In the genomic region with DNA sequence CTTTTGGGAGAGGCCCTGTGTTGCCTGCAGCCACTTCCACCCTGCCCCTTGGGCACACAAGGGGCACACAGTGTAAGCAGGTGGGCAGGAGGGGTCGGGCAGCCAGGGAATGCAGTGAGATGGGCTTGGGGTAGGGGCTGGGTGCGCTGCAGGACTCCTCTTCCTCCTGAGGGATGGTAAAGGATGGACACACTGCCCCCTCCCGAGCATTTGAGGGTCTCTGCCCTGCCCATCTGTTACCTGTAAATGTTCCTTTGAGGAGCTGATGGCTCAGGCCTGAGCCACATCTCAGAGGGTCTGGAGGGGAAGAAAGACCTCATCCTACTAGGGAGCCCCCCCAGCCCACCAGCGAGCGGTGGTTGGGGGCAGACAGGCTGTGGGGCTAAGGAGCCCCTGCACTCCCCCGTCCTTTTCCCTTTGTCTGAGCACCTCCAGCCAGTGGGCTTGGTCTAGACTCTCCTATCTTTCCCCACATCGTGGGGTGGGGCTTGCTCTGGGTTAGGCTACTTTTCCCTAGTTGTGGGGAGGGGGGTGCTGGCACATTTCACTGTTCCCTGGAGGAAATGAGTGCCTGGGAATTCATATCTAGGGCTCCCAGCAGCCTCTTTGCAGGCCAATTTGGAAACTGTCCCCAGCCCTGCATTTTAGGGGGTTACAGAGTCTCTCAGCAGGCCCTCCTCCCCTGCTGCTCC, we compare ENCODE assay signal across 8 cellular contexts. TPM values are rescaled to one million over a fixed set of nuclear protein-coding genes. Genes with fewer than 3 reads are reported as not detected.
DNase-seq lines count a peak whose midpoint lies in the region; ATAC-seq and TF ChIP-seq lines count a peak whose summit lies in the region.

No MANE protein-coding gene starts in this region.

- peak overlapping the region; percentile 90 to 98 (median 96) for H3K27ac Mint-ChIP-seq in CD8-positive, alpha-beta memory T cell
- peak overlapping the region; percentile 93 for H3K27ac Mint-ChIP-seq in dendritic cell treated with granulocyte-macrophage colony-stimulating factor and Interleukin-4, amounts not matched to agents 40 ng/mL and 50 ng/mL, for 4 days

- peaks cover 0 to 3% of the 10 kb centered on the region in 2 donors for H3K27me3 Mint-ChIP-seq in CD8-positive, alpha-beta memory T cell
- no peaks in the 10 kb centered on the region for H3K27me3 Mint-ChIP-seq in dendritic cell treated with granulocyte-macrophage colony-stimulating factor and Interleukin-4, amounts not matched to agents 40 ng/mL and 50 ng/mL, for 4 days

- peaks cover 70% of the 10 kb centered on the region for H3K79me2 ChIP-seq in osteoblast (ENCODE audit: insufficient read depth, low read length)

- POLR2A ChIA-PET in CD8-positive, alpha-beta memory T cell (lab: Charles Lee) = interaction anchor here (1.0 to 2.6 kb wide), 3 partner anchors 21 to 22 kb away, joined by 3 to 26 read pairs (median 4); partner anchors contain the start of gene CD81

- CTCF ChIA-PET in CD8-positive, alpha-beta memory T cell (lab: Charles Lee) = interaction anchor here (1.1 to 6.4 kb wide), 4 partner anchors 11 to 93 kb away, joined by 4 to 53 read pairs (median 5); no protein-coding TSS in a partner anchor

- no peaks in the 10 kb centered on the region for H3K9me3 ChIP-seq in CD8-positive, alpha-beta memory T cell (ENCODE audit: low read length)
- no peaks in the 10 kb centered on the region for H3K9me3 ChIP-seq in osteoblast (ENCODE audit: low read depth, low read length)

- H3K9me3 Mint-ChIP-seq in CD8-positive, alpha-beta memory T cell = no peaks in the 10 kb centered on the region
- no peaks in the 10 kb centered on the region for H3K9me3 Mint-ChIP-seq in dendritic cell treated with granulocyte-macrophage colony-stimulating factor and Interleukin-4, amounts not matched to agents 40 ng/mL and 50 ng/mL, for 4 days

- DNase-seq in CD8-positive, alpha-beta memory T cell = no peak
- no peak for DNase-seq in NB4 (ENCODE audit: low read depth)
- DNase-seq in osteoblast (ENCODE audit: insufficient read length, low spot score, missing footprints) = no peak
- no peak for DNase-seq in NCI-H1930 (lab: John Stamatoyannopoulos, UW)
- no peak for DNase-seq in DMS114 treated with DMSO at 0.1 percent for 48 hours (lab: John Stamatoyannopoulos, UW; ENCODE audit: unreplicated experiment)
- no peak for DNase-seq in DMS153 (lab: John Stamatoyannopoulos, UW)

- peak overlapping the region; percentile 88 for H3K4me2 ChIP-seq in osteoblast (ENCODE audit: insufficient read depth, low read length)

- TF ChIP-seq POLR2A in NB4 (IDR thresholded peaks at IDR 0.05; ENCODE audit: extremely low read depth, insufficient read length) = no peak

- no peak overlapping the region for H2AFZ ChIP-seq in osteoblast (ENCODE audit: low read length)

- ATAC-seq in HG02571 (IDR thresholded peaks at IDR 0.05; ENCODE audit: unreplicated experiment) = no peak

- peaks cover 10 to 32% (median 17%) of the 10 kb centered on the region in 3 donors for H3K4me1 Mint-ChIP-seq in CD8-positive, alpha-beta memory T cell
- peaks cover 33% of the 10 kb centered on the region for H3K4me1 Mint-ChIP-seq in dendritic cell treated with granulocyte-macrophage colony-stimulating factor and Interleukin-4, amounts not matched to agents 40 ng/mL and 50 ng/mL, for 4 days (ENCODE audit: low read depth)

- H3K4me1 ChIP-seq in CD8-positive, alpha-beta memory T cell (ENCODE audit: insufficient read depth, low read length) = peaks cover 24% of the 10 kb centered on the region
- peaks cover 19% of the 10 kb centered on the region for H3K4me1 ChIP-seq in osteoblast (ENCODE audit: insufficient read depth, low read length)

- H3K4me3 ChIP-seq in CD8-positive, alpha-beta memory T cell (ENCODE audit: low read length) = peak overlapping the region; percentile 89
- H3K4me3 ChIP-seq in NB4 (ENCODE audit: low read depth, low read length) (peak overlapping the region; percentile 71), osteoblast (ENCODE audit: insufficient read depth, low read length) (peak overlapping the region; percentile 88)

- H3K4me3 Mint-ChIP-seq in CD8-positive, alpha-beta memory T cell = peak overlapping the region; percentile 74 to 93 (median 91)
- H3K4me3 Mint-ChIP-seq in dendritic cell treated with granulocyte-macrophage colony-stimulating factor and Interleukin-4, amounts not matched to agents 40 ng/mL and 50 ng/mL, for 4 days = peak overlapping the region; percentile 95

- H3K36me3 Mint-ChIP-seq in CD8-positive, alpha-beta memory T cell = peaks cover 0 to 57% (median 0%) of the 10 kb centered on the region in 3 donors
- peaks cover 78% of the 10 kb centered on the region for H3K36me3 Mint-ChIP-seq in dendritic cell treated with granulocyte-macrophage colony-stimulating factor and Interleukin-4, amounts not matched to agents 40 ng/mL and 50 ng/mL, for 4 days (ENCODE audit: low read depth)

- H3K27me3 ChIP-seq in CD8-positive, alpha-beta memory T cell (ENCODE audit: insufficient read depth, low read length, poor library complexity, severe bottlenecking) = no peaks in the 10 kb centered on the region
- H3K27me3 ChIP-seq in osteoblast (ENCODE audit: insufficient read depth, low read length) = no peaks in the 10 kb centered on the region

- intact Hi-C loops in dendritic cell treated with granulocyte-macrophage colony-stimulating factor and Interleukin-4, amounts not matched to agents 40 ng/mL and 50 ng/mL, for 4 days (cut with micrococcal nuclease) = no loop called here

- peaks cover 12% of the 10 kb centered on the region for H4K20me1 ChIP-seq in osteoblast (ENCODE audit: insufficient read depth, low read length)

- H3K27ac ChIP-seq in CD8-positive, alpha-beta memory T cell (ENCODE audit: low read depth, low read length) = peak overlapping the region; percentile 97
- H3K27ac ChIP-seq in osteoblast (ENCODE audit: low read depth, low read length) = peak overlapping the region; percentile 97

- H3K36me3 ChIP-seq in CD8-positive, alpha-beta memory T cell (ENCODE audit: insufficient read depth, low read length) = no peaks in the 10 kb centered on the region
- peaks cover 25% of the 10 kb centered on the region for H3K36me3 ChIP-seq in osteoblast (ENCODE audit: insufficient read depth, low read length)

- TF ChIP-seq CTCF in NB4 (IDR thresholded peaks at IDR 0.05; ENCODE audit: low read depth, low read length) (no peak), osteoblast (IDR thresholded peaks at IDR 0.05; ENCODE audit: extremely low read depth, low read depth, low read length) (no peak)

RNA-seq across cellular contexts. Expression of gene TSSC4, which starts 1.7 kb away (rescaled TPM):
- 10 to 100 TPM; 79.6 to 84.1 TPM for total RNA-seq in CD8-positive, alpha-beta memory T cell
- 85.6 TPM for polyA plus RNA-seq in CD8-positive, alpha-beta memory T cell
- total RNA-seq in osteoblast = 42.4 and 46.7 TPM in 2 replicates

RNA-seq across cellular contexts. Expression of gene CD81, which starts 21.7 kb away (rescaled TPM):
- 100 to 1,000 TPM; 176 to 189 TPM for total RNA-seq in CD8-positive, alpha-beta memory T cell
- 107 TPM for polyA plus RNA-seq in CD8-positive, alpha-beta memory T cell
- 184 and 195 TPM in 2 replicates for total RNA-seq in osteoblast

RNA-seq across cellular contexts. Expression of gene TRPM5, which starts 45.5 kb away (rescaled TPM):
- total RNA-seq in CD8-positive, alpha-beta memory T cell = not detected
- polyA plus RNA-seq in CD8-positive, alpha-beta memory T cell = not detected
- total RNA-seq in osteoblast = under 0.01 TPM in 1 of 2 replicates, not detected in the other

RNA-seq across cellular contexts. Expression of gene KCNQ1, which starts 46.0 kb away (rescaled TPM):
- total RNA-seq in CD8-positive, alpha-beta memory T cell = 1 to 10 TPM; 2.6 to 3.4 TPM
- polyA plus RNA-seq in CD8-positive, alpha-beta memory T cell = 5.7 TPM
- not detected in 2 replicates for total RNA-seq in osteoblast
